9 cellular contexts compared by ENCODE assay signal in the genomic region with DNA sequence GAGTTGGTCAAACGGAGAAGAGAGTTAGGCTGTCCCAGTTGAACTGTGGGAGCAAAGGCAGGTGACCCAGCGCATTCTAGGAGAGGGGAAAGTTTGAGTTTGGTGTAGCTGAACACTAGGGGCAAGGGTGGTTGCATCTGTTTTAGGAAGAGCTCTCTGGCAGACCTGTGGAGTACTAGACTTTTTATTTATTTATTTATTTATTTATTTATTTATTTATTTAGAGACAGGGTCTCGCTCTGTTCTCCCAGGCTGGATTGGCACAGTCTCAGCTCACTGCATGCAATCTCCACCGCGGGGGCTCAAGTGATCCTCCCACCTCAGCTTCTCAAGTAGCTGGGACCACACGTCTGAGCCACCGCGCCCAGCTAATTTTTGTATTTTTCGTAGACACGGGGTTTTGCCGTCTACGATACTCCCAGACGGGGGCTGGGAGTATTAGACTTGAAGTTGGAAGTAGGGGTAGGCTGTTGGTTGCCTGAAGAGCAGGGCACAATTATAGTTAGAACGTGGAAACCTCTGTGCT. TPM values are rescaled to one million over a fixed set of nuclear protein-coding genes. Genes with fewer than 3 reads are reported as not detected.
A peak's percentile ranks its signal among the peaks of the same experiment; 100 is the strongest.
DNase-seq lines count a peak whose midpoint lies in the region; ATAC-seq and TF ChIP-seq lines count a peak whose summit lies in the region.
"Had no signal": no experiment of that assay in that cellular context is flagged by ENCODE, and none has a peak within 500 bp of the region (broad histone marks: within the 10 kb centered on the region; RNA-seq: fewer than 3 reads in every experiment).

No MANE protein-coding gene starts in this region.

- peak overlapping the region; percentile 76 for H3K4me3 Mint-ChIP-seq in activated CD4-positive, alpha-beta T cell treated with anti-CD3 and anti-CD28 coated beads, Interleukin-2, amount 10 ng/mL, durations not matched to agents 7 days and 5 days
- peak overlapping the region; percentile 74 for H3K4me3 Mint-ChIP-seq in activated CD8-positive, alpha-beta T cell treated with anti-CD3 and anti-CD28 coated beads, Interleukin-2, amount 10 ng/mL, durations not matched to agents 7 days and 5 days
- peak overlapping the region; percentile 45 for H3K4me3 Mint-ChIP-seq in memory B cell

- 77 to 80% methylated on average over 14 of the region's 14 CpGs for WGBS in testis, 2 donors

- CTCF ChIA-PET in activated CD4-positive, alpha-beta T cell treated with anti-CD3 and anti-CD28 coated beads, Interleukin-2, amount 10 ng/mL, durations not matched to agents 7 days and 5 days (lab: Charles Lee), result interaction anchor here (0.8 to 1.3 kb wide), 3 partner anchors 9 to 59 kb away, joined by 3 to 7 read pairs (median 3); no protein-coding TSS in a partner anchor
- CTCF ChIA-PET in activated CD8-positive, alpha-beta T cell treated with anti-CD3 and anti-CD28 coated beads, Interleukin-2, amount 10 ng/mL, durations not matched to agents 7 days and 5 days (lab: Charles Lee), result interaction anchor here (1.1 kb wide), 2 partner anchors 59 to 651 kb away, joined by 3 to 5 read pairs; no protein-coding TSS in a partner anchor
- CTCF ChIA-PET in HEK293T (lab: Yijun Ruan, JAX), result interaction anchor here (1.0 kb wide), 2 partner anchors 59 to 138 kb away, joined by 3 read pairs; no protein-coding TSS in a partner anchor

- H3K4me3 ChIP-seq in testis, result peak overlapping the region; percentile 74 to 92

- H3K27ac Mint-ChIP-seq in activated CD4-positive, alpha-beta T cell treated with anti-CD3 and anti-CD28 coated beads, Interleukin-2, amount 10 ng/mL, durations not matched to agents 7 days and 5 days, result peak overlapping the region; percentile 88
- H3K27ac Mint-ChIP-seq in activated CD8-positive, alpha-beta T cell treated with anti-CD3 and anti-CD28 coated beads, Interleukin-2, amount 10 ng/mL, durations not matched to agents 7 days and 5 days, result peak overlapping the region; percentile 31
- H3K27ac Mint-ChIP-seq in memory B cell, result no peak overlapping the region

- no peaks in the 10 kb centered on the region for H3K27me3 ChIP-seq in testis

- intact Hi-C loops in testis (cut with DNase I; ENCODE audit: low total_unique reads), result no loop called here

- DNase-seq in activated CD4-positive, alpha-beta T cell treated with anti-CD3 and anti-CD28 coated beads, Interleukin-2, amount 10 ng/mL, durations not matched to agents 7 days and 5 days, result no peak
- no peak for DNase-seq in activated CD4-positive, alpha-beta T cell treated with anti-CD3 and anti-CD28 coated beads, Interleukin-2, amount 50 U/mL, for 1 hour
- no peak for DNase-seq in activated CD8-positive, alpha-beta T cell treated with anti-CD3 and anti-CD28 coated beads, Interleukin-2, amount 10 ng/mL, durations not matched to agents 7 days and 5 days
- no peak for DNase-seq in memory B cell (ENCODE audit: low spot score in 2 of 2)
- DNase-seq in testis, result no peak
- DNase-seq in NOMO-1 treated with DMSO at 0.1 percent for 48 hours (lab: John Stamatoyannopoulos, UW; ENCODE audit: unreplicated experiment), result no peak
- no peak for DNase-seq in HEK293T (ENCODE audit: extremely low spot score)
- DNase-seq: amniotic stem cell had no signal

- TF ChIP-seq POLR2A in testis (IDR thresholded peaks at IDR 0.05), result no peak

- POLR2A ChIA-PET in activated CD4-positive, alpha-beta T cell treated with anti-CD3 and anti-CD28 coated beads, Interleukin-2, amount 10 ng/mL, durations not matched to agents 7 days and 5 days (lab: Charles Lee), result no interaction called here
- POLR2A ChIA-PET in activated CD8-positive, alpha-beta T cell treated with anti-CD3 and anti-CD28 coated beads, Interleukin-2, amount 10 ng/mL, durations not matched to agents 7 days and 5 days (lab: Charles Lee), result no interaction called here
- POLR2A ChIA-PET in HEK293T (lab: Yijun Ruan, JAX), result no interaction called here

- no peak for TF ChIP-seq CTCF in testis (IDR thresholded peaks at IDR 0.05)

- H3K9me3 ChIP-seq in testis, result no peaks in the 10 kb centered on the region

- no peaks in the 10 kb centered on the region for H3K36me3 ChIP-seq in testis (ENCODE audit: low read depth, missing control alignments)

- H3K27me3 Mint-ChIP-seq in activated CD4-positive, alpha-beta T cell treated with anti-CD3 and anti-CD28 coated beads, Interleukin-2, amount 10 ng/mL, durations not matched to agents 7 days and 5 days, result peaks cover 1% of the 10 kb centered on the region
- peaks cover 3% of the 10 kb centered on the region for H3K27me3 Mint-ChIP-seq in activated CD8-positive, alpha-beta T cell treated with anti-CD3 and anti-CD28 coated beads, Interleukin-2, amount 10 ng/mL, durations not matched to agents 7 days and 5 days (ENCODE audit: low read depth)
- H3K27me3 Mint-ChIP-seq in memory B cell, result no peaks in the 10 kb centered on the region

- H3K4me1 Mint-ChIP-seq in activated CD4-positive, alpha-beta T cell treated with anti-CD3 and anti-CD28 coated beads, Interleukin-2, amount 10 ng/mL, durations not matched to agents 7 days and 5 days, result peaks cover 29% of the 10 kb centered on the region
- H3K4me1 Mint-ChIP-seq in activated CD8-positive, alpha-beta T cell treated with anti-CD3 and anti-CD28 coated beads, Interleukin-2, amount 10 ng/mL, durations not matched to agents 7 days and 5 days (ENCODE audit: low read depth), result peaks cover 27% of the 10 kb centered on the region
- H3K4me1 Mint-ChIP-seq in memory B cell, result peaks cover 18% of the 10 kb centered on the region

- H3K9me3 Mint-ChIP-seq in activated CD4-positive, alpha-beta T cell treated with anti-CD3 and anti-CD28 coated beads, Interleukin-2, amount 10 ng/mL, durations not matched to agents 7 days and 5 days, result no peaks in the 10 kb centered on the region
- no peaks in the 10 kb centered on the region for H3K9me3 Mint-ChIP-seq in activated CD8-positive, alpha-beta T cell treated with anti-CD3 and anti-CD28 coated beads, Interleukin-2, amount 10 ng/mL, durations not matched to agents 7 days and 5 days (ENCODE audit: insufficient read depth)
- H3K9me3 Mint-ChIP-seq in memory B cell, result peaks cover 1% of the 10 kb centered on the region

- H3K4me1 ChIP-seq in testis, result peaks cover 8% of the 10 kb centered on the region

- no peak for ATAC-seq in activated CD8-positive, alpha-beta T cell treated with anti-CD3 and anti-CD28 coated beads, Interleukin-2, amount 10 ng/mL, durations not matched to agents 7 days and 5 days
- ATAC-seq in memory B cell (ENCODE audit: low read depth) (no peak), GM18519 (IDR thresholded peaks at IDR 0.05; ENCODE audit: low FRiP score, unreplicated experiment) (no peak)

- H3K27ac ChIP-seq in testis, result peak overlapping the region in 1 of 2 donors; percentile 86

- H3K36me3 Mint-ChIP-seq in activated CD4-positive, alpha-beta T cell treated with anti-CD3 and anti-CD28 coated beads, Interleukin-2, amount 10 ng/mL, durations not matched to agents 7 days and 5 days (ENCODE audit: low read depth), result peaks cover 6% of the 10 kb centered on the region
- peaks cover 3% of the 10 kb centered on the region for H3K36me3 Mint-ChIP-seq in activated CD8-positive, alpha-beta T cell treated with anti-CD3 and anti-CD28 coated beads, Interleukin-2, amount 10 ng/mL, durations not matched to agents 7 days and 5 days (ENCODE audit: low read depth)
- H3K36me3 Mint-ChIP-seq in memory B cell, result no peaks in the 10 kb centered on the region

TF ChIP-seq in HEK293T, 16 proteins besides CTCF, POLR2A, EP300 and RAD21:
- no peak for TF ChIP-seq SUZ12 (IDR thresholded peaks at IDR 0.05)
- no peak for TF ChIP-seq CTBP1 (IDR thresholded peaks at IDR 0.05; ENCODE audit: borderline replicate concordance)
- TF ChIP-seq FOXA1 (IDR thresholded peaks at IDR 0.05), result no peak
- no peak for TF ChIP-seq SP1 (IDR thresholded peaks at IDR 0.05)
- TF ChIP-seq L3MBTL2 (conservative IDR thresholded peaks at IDR 0.05), result no peak
- TF ChIP-seq BHLHE40 (IDR thresholded peaks at IDR 0.05; ENCODE audit: borderline replicate concordance), result no peak
- TF ChIP-seq FOXM1 (IDR thresholded peaks at IDR 0.05; ENCODE audit: borderline replicate concordance), result no peak
- no peak for TF ChIP-seq NFRKB (IDR thresholded peaks at IDR 0.05)
- no peak for TF ChIP-seq LEF1 (IDR thresholded peaks at IDR 0.05; ENCODE audit: borderline replicate concordance)
- no peak for TF ChIP-seq TARDBP (IDR thresholded peaks at IDR 0.05)
- no peak for TF ChIP-seq ARNT (IDR thresholded peaks at IDR 0.05)
- TF ChIP-seq ZNF384 (IDR thresholded peaks at IDR 0.05), result no peak
- TF ChIP-seq ELF4 (IDR thresholded peaks at IDR 0.05), result no peak
- TF ChIP-seq HDGF (IDR thresholded peaks at IDR 0.05; ENCODE audit: borderline replicate concordance), result no peak

RNA-seq across cellular contexts. Expression of gene ACER3, which starts 0.9 kb away (rescaled TPM):
- total RNA-seq in activated CD4-positive, alpha-beta T cell treated with anti-CD3 and anti-CD28 coated beads, Interleukin-2, amount 10 ng/mL, durations not matched to agents 7 days and 5 days, result 10 to 100 TPM; 10.7 to 12.5 TPM
- total RNA-seq in activated CD8-positive, alpha-beta T cell treated with anti-CD3 and anti-CD28 coated beads, Interleukin-2, amount 10 ng/mL, durations not matched to agents 7 days and 5 days, result 10 to 100 TPM in 1 of 2 experiments, 1 to 10 TPM in 1; 9.4 to 13.8 TPM
- 10 to 100 TPM; 14.6 to 23.7 TPM for total RNA-seq in testis
- polyA plus RNA-seq in testis (ENCODE audit: insufficient read depth, low read depth, low replicate concordance), result 34.8 TPM
